In genomic region chr12:57504033-57504432, GRCh38 we compare ENCODE assay signal across 2 cellular contexts.
TF ChIP-seq lines count a peak whose summit lies in the region.

No MANE protein-coding gene starts in this region.

TF ChIP-seq in HepG2, 621 proteins besides CTCF, POLR2A, EP300 and RAD21:
- TF ChIP-seq ZNF512 (CRISPR knock-in tag; IDR thresholded peaks at IDR 0.05) (no peak), CREM (IDR thresholded peaks at IDR 0.05) (no peak), CREM (CRISPR knock-in tag; IDR thresholded peaks at IDR 0.05) (no peak), TRIM22 (IDR thresholded peaks at IDR 0.05) (no peak), IRF9 (CRISPR knock-in tag; IDR thresholded peaks at IDR 0.05; ENCODE audit: borderline replicate concordance) (no peak), MLX (CRISPR knock-in tag; IDR thresholded peaks at IDR 0.05) (no peak), ZBTB20 (CRISPR knock-in tag; IDR thresholded peaks at IDR 0.05; ENCODE audit: borderline replicate concordance, low read depth) (no peak), ZNF720 (CRISPR knock-in tag; IDR thresholded peaks at IDR 0.05) (no peak), PRDM4 (CRISPR knock-in tag; IDR thresholded peaks at IDR 0.05; ENCODE audit: borderline replicate concordance) (no peak), DRAP1 (CRISPR knock-in tag; IDR thresholded peaks at IDR 0.05) (no peak), SETDB1 (CRISPR knock-in tag; IDR thresholded peaks at IDR 0.05; ENCODE audit: borderline replicate concordance) (no peak), HCFC1 (IDR thresholded peaks at IDR 0.05; ENCODE audit: low read depth, low read length) (no peak), PCBP2 (optimal IDR thresholded peaks at IDR 0.05; ENCODE audit: low read depth, low read length, poor library complexity, severe bottlenecking) (no peak)

TF ChIP-seq in WTC11, 78 proteins besides CTCF, POLR2A, EP300 and RAD21:
- TF ChIP-seq GABPB1 (CRISPR knock-in tag; IDR thresholded peaks at IDR 0.05) (no peak), MAX (CRISPR knock-in tag; IDR thresholded peaks at IDR 0.05) (no peak)
